ENCODE assay signal across 8 cellular contexts in the genomic region with DNA sequence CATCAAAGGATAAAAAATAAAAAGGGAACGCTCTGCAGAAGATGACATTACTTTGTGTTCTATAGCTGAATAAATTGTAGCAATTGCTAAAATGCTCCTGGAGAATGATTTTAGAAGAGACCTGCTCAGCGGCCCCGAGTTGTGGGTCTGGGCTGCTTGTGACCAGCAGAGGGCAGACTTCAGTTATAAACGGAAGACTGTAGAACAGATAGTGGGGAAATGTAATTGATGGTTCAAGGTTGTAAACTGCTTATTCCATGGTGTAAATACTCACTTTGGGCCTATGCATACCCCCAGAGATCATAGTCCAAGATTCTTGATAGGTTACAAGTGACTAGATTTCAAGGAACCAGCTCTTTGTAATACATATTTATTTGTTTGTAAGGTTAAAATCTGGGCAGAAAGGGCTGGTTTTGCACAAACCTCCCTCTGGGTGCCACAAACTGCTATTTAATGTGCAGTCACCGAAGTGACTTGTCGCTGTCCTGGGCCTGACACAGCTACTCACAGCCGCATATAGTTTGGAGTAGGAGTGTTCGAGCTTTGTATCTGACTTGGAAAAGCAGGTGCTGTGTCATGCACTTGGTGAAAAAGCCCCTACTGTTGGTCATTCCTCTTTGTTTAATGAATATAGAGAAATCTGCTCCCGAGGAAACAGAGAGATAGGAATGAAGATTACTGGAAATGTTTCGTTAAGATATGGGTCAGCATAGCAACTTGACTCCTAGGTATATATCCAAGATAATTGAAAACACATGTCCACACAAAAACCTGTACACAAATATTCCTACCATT. TPM values are rescaled to one million over a fixed set of nuclear protein-coding genes. Genes with fewer than 3 reads are reported as not detected.
DNase-seq lines count a peak whose midpoint lies in the region; ATAC-seq and TF ChIP-seq lines count a peak whose summit lies in the region.

No MANE protein-coding gene starts in this region.

- no peak overlapping the region for H3K9ac ChIP-seq in skeletal muscle satellite cell (ENCODE audit: low read depth, low read length)

- H3K4me2 ChIP-seq in skeletal muscle satellite cell (ENCODE audit: low read length), result peak overlapping the region; percentile 49

- TF ChIP-seq CTCF in HFFc6 (IDR thresholded peaks at IDR 0.05) (peak; percentile 98), right atrium auricular region (IDR thresholded peaks at IDR 0.05) (peak; percentile 48 to 93)

- H3K4me1 ChIP-seq in right atrium auricular region (peaks cover 0 to 47% of the 10 kb centered on the region in 2 donors), skeletal muscle satellite cell (ENCODE audit: control insufficient read depth, insufficient read depth, low read length) (peaks cover 26% of the 10 kb centered on the region)

- H3K4me1 Mint-ChIP-seq in HFFc6 (ENCODE audit: low read depth), result peaks cover 70% of the 10 kb centered on the region
- peaks cover 14% of the 10 kb centered on the region for H3K4me1 Mint-ChIP-seq in T-helper 17 cell

- no peaks in the 10 kb centered on the region for H3K9me3 Mint-ChIP-seq in HFFc6

- no peaks in the 10 kb centered on the region for H3K36me3 Mint-ChIP-seq in HFFc6 (ENCODE audit: low read depth)
- no peaks in the 10 kb centered on the region for H3K36me3 Mint-ChIP-seq in T-helper 17 cell (ENCODE audit: low read depth)

- H3K36me3 ChIP-seq in right atrium auricular region (no peaks in the 10 kb centered on the region), skeletal muscle satellite cell (ENCODE audit: insufficient read depth, low read length) (no peaks in the 10 kb centered on the region)

- peak; percentile 53 for ATAC-seq in T-helper 17 cell
- no peak for ATAC-seq in HG03097 (IDR thresholded peaks at IDR 0.05; ENCODE audit: low FRiP score, unreplicated experiment)

- H3K27me3 ChIP-seq in right atrium auricular region (no peaks in the 10 kb centered on the region), skeletal muscle satellite cell (ENCODE audit: control insufficient read depth, insufficient read depth, low read length) (no peaks in the 10 kb centered on the region)

- peak overlapping the region; percentile 81 for H3K4me3 Mint-ChIP-seq in HFFc6
- no peak overlapping the region for H3K4me3 Mint-ChIP-seq in T-helper 17 cell

- H3K9me3 ChIP-seq in T-helper 17 cell (ENCODE audit: control insufficient read depth, low read length, poor library complexity, severe bottlenecking), result no peaks in the 10 kb centered on the region
- no peaks in the 10 kb centered on the region for H3K9me3 ChIP-seq in right atrium auricular region
- H3K9me3 ChIP-seq in skeletal muscle satellite cell (replicated peaks; ENCODE audit: low read length), result no peaks in the 10 kb centered on the region

- no peaks in the 10 kb centered on the region; the same call in 1 of the 2 replicates for H3K27me3 Mint-ChIP-seq in HFFc6 (ENCODE audit: insufficient read depth)
- H3K27me3 Mint-ChIP-seq in T-helper 17 cell, result peaks cover 24% of the 10 kb centered on the region

- peak overlapping the region; percentile 98 for H3K27ac Mint-ChIP-seq in HFFc6
- H3K27ac Mint-ChIP-seq in T-helper 17 cell, result peak overlapping the region; percentile 82

- H3K27ac ChIP-seq in right atrium auricular region, result peak overlapping the region in 1 of 2 donors; percentile 92

- DNase-seq in GM04504 (ENCODE audit: low read depth) (peak; percentile 47), HFFc6 (peak; percentile 80), NCI-H128 (lab: John Stamatoyannopoulos, UW; ENCODE audit: unreplicated experiment) (peak; percentile 61), T-helper 17 cell (peak; percentile 31 to 63 (median 33)), amniotic stem cell (lab: John Stamatoyannopoulos, UW) (peak; percentile 63), right atrium auricular region (ENCODE audit: low spot score) (peak; percentile 83)

- H3K4me3 ChIP-seq in right atrium auricular region (no peak overlapping the region), skeletal muscle satellite cell (ENCODE audit: low read length) (no peak overlapping the region)

RNA-seq across cellular contexts. Expression of a gene that starts 34.7 kb away (rescaled TPM):
- total RNA-seq in HFFc6 (2021; fragmentation: NEBNext Ultra II Directional; extraction: Animal tissue kit (Norgen Biotek cat#: 25700)), result 100 to 1,000 TPM; 174 to 221 (median 198) TPM
- total RNA-seq in T-helper 17 cell (10 to 100 TPM; 69.9 to 77.3 TPM), right atrium auricular region (100 to 1,000 TPM; 244 to 274 TPM)
- 35.2 and 43.9 TPM in 2 replicates for total RNA-seq in skeletal muscle satellite cell (2012; rRNA removed)

Comparison
In these comparisons a context has a peak if more than half of its experiments do, and no peak if none do; other contexts are left out.
1. DNase-seq: peak in every context shown above with its lines; median percentile 83 in right atrium auricular region; 80 in HFFc6; 63 in amniotic stem cell; 61 in NCI-H128; 47 in GM04504; 33 in T-helper 17 cell.